8 cellular contexts compared by ENCODE assay signal in the genomic region with DNA sequence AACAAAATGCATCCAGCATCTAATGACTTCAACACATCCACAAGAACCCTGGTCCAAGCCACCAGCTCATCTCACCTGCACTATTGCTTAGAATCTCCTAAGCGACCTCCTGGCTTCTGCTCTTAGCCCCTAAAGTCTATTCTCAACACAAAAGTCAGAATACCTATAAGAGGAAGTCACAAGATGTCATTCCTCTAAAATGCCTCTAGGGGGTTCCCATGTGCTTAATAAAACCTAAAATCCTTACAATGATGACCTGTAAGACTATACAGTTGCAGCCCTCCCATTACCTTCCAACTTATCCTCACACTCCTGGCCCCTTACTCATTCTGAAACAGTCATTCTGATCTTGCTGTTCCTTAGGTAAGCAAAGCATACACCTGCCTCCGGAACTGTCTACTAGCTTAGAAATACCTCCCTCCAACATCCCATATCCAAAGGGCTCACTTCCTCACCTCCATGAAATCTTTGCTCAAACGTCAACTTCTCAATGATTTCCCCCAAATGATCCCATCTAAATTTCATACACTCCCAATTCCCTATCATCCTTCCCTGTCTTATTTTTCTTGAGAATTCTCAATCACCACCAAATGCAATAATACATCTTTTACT. TPM values are rescaled to one million over a fixed set of nuclear protein-coding genes. Genes with fewer than 3 reads are reported as not detected.
DNase-seq lines count a peak whose midpoint lies in the region; ATAC-seq and TF ChIP-seq lines count a peak whose summit lies in the region.

No MANE protein-coding gene starts in this region.

- peaks cover 12% of the 10 kb centered on the region for H3K4me1 ChIP-seq in HEK293 (ENCODE audit: control insufficient read depth, insufficient read depth, low read length)
- peaks cover 0 to 15% of the 10 kb centered on the region in 2 donors for H3K4me1 ChIP-seq in right atrium auricular region

- no peaks in the 10 kb centered on the region for H3K36me3 ChIP-seq in HEK293 (ENCODE audit: control insufficient read depth in 2 of 2, insufficient read depth in 1 of 2, low read length in 2 of 2)
- H3K36me3 ChIP-seq in right atrium auricular region: no peaks in the 10 kb centered on the region

- DNase-seq in 8988T: peak; percentile 41
- DNase-seq in GDM1 (lab: John Stamatoyannopoulos, UW): peak; percentile 44
- peak; percentile 37 for DNase-seq in NCI-H1417 treated with DMSO at 0.1 percent for 48 hours (lab: John Stamatoyannopoulos, UW)
- DNase-seq in WTC11 (ENCODE audit: low spot score): no peak
- DNase-seq in right atrium auricular region (ENCODE audit: low spot score): no peak
- no peak for DNase-seq in stimulated activated naive CD8-positive, alpha-beta T cell treated with anti-CD3 and anti-CD28 coated beads, Interleukin-15, Interleukin-2, amounts not matched to agents 100 U/mL and 50 U/mL, for 24 hours
- no peak for DNase-seq in activated naive CD4-positive, alpha-beta T cell treated with Interleukin-2 at 50 U/mL for 16 hours

- no peak overlapping the region for H3K27ac ChIP-seq in HEK293 (ENCODE audit: extremely low read depth, low read depth, low read length)
- no peak overlapping the region for H3K27ac ChIP-seq in right atrium auricular region

- POLR2A ChIA-PET in HEK293 (lab: Yijun Ruan, JAX) (no interaction called here), WTC11 (lab: Charles Lee) (no interaction called here)

- peak; percentile 63 for ATAC-seq in WTC11
- peak; percentile 40 for ATAC-seq in stimulated activated naive CD8-positive, alpha-beta T cell treated with anti-CD3 and anti-CD28 coated beads, Interleukin-15, Interleukin-2, amounts not matched to agents 100 U/mL and 50 U/mL, for 24 hours

- peaks cover 11% of the 10 kb centered on the region for H3K9me3 Mint-ChIP-seq in WTC11

- no peak overlapping the region for H3K4me3 Mint-ChIP-seq in WTC11

- H3K36me3 Mint-ChIP-seq in WTC11: peaks cover 3% of the 10 kb centered on the region; the same call in 1 of the 2 replicates

- no peaks in the 10 kb centered on the region for H3K9me3 ChIP-seq in HEK293 (ENCODE audit: control insufficient read depth, insufficient read depth, low read depth, low read length)
- no peaks in the 10 kb centered on the region for H3K9me3 ChIP-seq in right atrium auricular region

- H3K27me3 ChIP-seq in right atrium auricular region: no peaks in the 10 kb centered on the region

- H3K4me3 ChIP-seq in HEK293 (ENCODE audit: low read depth, low read length) (no peak overlapping the region), right atrium auricular region (no peak overlapping the region)

- H3K27ac Mint-ChIP-seq in WTC11: peak overlapping the region; percentile 35; the same call in 1 of the 2 replicates

- H3K27me3 Mint-ChIP-seq in WTC11 (ENCODE audit: low read depth): no peaks in the 10 kb centered on the region; the same call in 1 of the 2 replicates

- peaks cover 61% of the 10 kb centered on the region for H3K4me1 Mint-ChIP-seq in WTC11

- TF ChIP-seq CTCF in HEK293 (tag by site-specific recombination; IDR thresholded peaks at IDR 0.05): no peak
- 0 out of 2 replicates have a peak, but pooled peaks have one; percentile 39 for TF ChIP-seq CTCF in WTC11 (IDR thresholded peaks at IDR 0.05)
- peak; percentile 77 to 78 for TF ChIP-seq CTCF in right atrium auricular region (IDR thresholded peaks at IDR 0.05)

- CTCF ChIA-PET in HEK293 (lab: Yijun Ruan, JAX): interaction anchor here (0.6 to 2.6 kb wide), 10 partner anchors 9 to 561 kb away, joined by 3 to 16 read pairs (median 4); a partner anchor contains a TSS
- CTCF ChIA-PET in WTC11 (lab: Charles Lee): interaction anchor here (0.9 to 5.4 kb wide), 4 partner anchors 9 to 127 kb away, joined by 4 to 36 read pairs (median 6); a partner anchor contains a TSS

TF ChIP-seq in HEK293, 187 proteins besides CTCF, POLR2A, EP300 and RAD21:
- TF ChIP-seq, protein P1, sequence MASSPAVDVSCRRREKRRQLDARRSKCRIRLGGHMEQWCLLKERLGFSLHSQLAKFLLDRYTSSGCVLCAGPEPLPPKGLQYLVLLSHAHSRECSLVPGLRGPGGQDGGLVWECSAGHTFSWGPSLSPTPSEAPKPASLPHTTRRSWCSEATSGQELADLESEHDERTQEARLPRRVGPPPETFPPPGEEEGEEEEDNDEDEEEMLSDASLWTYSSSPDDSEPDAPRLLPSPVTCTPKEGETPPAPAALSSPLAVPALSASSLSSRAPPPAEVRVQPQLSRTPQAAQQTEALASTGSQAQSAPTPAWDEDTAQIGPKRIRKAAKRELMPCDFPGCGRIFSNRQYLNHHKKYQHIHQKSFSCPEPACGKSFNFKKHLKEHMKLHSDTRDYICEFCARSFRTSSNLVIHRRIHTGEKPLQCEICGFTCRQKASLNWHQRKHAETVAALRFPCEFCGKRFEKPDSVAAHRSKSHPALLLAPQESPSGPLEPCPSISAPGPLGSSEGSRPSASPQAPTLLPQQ (tag by site-specific recombination; IDR thresholded peaks at IDR 0.05): no peak
- TF ChIP-seq ZNF501 (tag by site-specific recombination; IDR thresholded peaks at IDR 0.05): no peak
- TF ChIP-seq, protein P2, sequence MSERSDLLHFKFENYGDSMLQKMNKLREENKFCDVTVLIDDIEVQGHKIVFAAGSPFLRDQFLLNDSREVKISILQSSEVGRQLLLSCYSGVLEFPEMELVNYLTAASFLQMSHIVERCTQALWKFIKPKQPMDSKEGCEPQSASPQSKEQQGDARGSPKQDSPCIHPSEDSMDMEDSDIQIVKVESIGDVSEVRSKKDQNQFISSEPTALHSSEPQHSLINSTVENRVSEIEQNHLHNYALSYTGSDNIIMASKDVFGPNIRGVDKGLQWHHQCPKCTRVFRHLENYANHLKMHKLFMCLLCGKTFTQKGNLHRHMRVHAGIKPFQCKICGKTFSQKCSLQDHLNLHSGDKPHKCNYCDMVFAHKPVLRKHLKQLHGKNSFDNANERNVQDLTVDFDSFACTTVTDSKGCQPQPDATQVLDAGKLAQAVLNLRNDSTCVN (tag by site-specific recombination; optimal IDR thresholded peaks at IDR 0.05): peak; percentile 10
- no peak for TF ChIP-seq ZBTB48 (tag by site-specific recombination; IDR thresholded peaks at IDR 0.05)
- TF ChIP-seq ZNF654 (tag by site-specific recombination; IDR thresholded peaks at IDR 0.05; ENCODE audit: low read depth): peak; percentile 51

TF ChIP-seq in WTC11, 78 proteins besides CTCF, POLR2A, EP300 and RAD21:
- no peak for TF ChIP-seq SMAD4 (CRISPR knock-in tag; IDR thresholded peaks at IDR 0.05)
- TF ChIP-seq, protein P3, sequence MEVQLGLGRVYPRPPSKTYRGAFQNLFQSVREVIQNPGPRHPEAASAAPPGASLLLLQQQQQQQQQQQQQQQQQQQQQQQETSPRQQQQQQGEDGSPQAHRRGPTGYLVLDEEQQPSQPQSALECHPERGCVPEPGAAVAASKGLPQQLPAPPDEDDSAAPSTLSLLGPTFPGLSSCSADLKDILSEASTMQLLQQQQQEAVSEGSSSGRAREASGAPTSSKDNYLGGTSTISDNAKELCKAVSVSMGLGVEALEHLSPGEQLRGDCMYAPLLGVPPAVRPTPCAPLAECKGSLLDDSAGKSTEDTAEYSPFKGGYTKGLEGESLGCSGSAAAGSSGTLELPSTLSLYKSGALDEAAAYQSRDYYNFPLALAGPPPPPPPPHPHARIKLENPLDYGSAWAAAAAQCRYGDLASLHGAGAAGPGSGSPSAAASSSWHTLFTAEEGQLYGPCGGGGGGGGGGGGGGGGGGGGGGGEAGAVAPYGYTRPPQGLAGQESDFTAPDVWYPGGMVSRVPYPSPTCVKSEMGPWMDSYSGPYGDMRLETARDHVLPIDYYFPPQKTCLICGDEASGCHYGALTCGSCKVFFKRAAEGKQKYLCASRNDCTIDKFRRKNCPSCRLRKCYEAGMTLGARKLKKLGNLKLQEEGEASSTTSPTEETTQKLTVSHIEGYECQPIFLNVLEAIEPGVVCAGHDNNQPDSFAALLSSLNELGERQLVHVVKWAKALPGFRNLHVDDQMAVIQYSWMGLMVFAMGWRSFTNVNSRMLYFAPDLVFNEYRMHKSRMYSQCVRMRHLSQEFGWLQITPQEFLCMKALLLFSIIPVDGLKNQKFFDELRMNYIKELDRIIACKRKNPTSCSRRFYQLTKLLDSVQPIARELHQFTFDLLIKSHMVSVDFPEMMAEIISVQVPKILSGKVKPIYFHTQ (CRISPR knock-in tag; IDR thresholded peaks at IDR 0.05): no peak
- TF ChIP-seq CBFB (CRISPR knock-in tag; IDR thresholded peaks at IDR 0.05; ENCODE audit: low read depth): no peak
- TF ChIP-seq, protein P4, sequence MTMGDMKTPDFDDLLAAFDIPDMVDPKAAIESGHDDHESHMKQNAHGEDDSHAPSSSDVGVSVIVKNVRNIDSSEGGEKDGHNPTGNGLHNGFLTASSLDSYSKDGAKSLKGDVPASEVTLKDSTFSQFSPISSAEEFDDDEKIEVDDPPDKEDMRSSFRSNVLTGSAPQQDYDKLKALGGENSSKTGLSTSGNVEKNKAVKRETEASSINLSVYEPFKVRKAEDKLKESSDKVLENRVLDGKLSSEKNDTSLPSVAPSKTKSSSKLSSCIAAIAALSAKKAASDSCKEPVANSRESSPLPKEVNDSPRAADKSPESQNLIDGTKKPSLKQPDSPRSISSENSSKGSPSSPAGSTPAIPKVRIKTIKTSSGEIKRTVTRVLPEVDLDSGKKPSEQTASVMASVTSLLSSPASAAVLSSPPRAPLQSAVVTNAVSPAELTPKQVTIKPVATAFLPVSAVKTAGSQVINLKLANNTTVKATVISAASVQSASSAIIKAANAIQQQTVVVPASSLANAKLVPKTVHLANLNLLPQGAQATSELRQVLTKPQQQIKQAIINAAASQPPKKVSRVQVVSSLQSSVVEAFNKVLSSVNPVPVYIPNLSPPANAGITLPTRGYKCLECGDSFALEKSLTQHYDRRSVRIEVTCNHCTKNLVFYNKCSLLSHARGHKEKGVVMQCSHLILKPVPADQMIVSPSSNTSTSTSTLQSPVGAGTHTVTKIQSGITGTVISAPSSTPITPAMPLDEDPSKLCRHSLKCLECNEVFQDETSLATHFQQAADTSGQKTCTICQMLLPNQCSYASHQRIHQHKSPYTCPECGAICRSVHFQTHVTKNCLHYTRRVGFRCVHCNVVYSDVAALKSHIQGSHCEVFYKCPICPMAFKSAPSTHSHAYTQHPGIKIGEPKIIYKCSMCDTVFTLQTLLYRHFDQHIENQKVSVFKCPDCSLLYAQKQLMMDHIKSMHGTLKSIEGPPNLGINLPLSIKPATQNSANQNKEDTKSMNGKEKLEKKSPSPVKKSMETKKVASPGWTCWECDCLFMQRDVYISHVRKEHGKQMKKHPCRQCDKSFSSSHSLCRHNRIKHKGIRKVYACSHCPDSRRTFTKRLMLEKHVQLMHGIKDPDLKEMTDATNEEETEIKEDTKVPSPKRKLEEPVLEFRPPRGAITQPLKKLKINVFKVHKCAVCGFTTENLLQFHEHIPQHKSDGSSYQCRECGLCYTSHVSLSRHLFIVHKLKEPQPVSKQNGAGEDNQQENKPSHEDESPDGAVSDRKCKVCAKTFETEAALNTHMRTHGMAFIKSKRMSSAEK (CRISPR knock-in tag; IDR thresholded peaks at IDR 0.05; ENCODE audit: borderline replicate concordance): no peak

RNA-seq across cellular contexts. Expression of a gene that starts 10.0 kb away (rescaled TPM):
- total RNA-seq in WTC11 (2021) (10.2 to 11.8 TPM (median 11.6 TPM) in 3 replicates), right atrium auricular region (1 to 10 TPM; 4.3 to 6.5 TPM)

RNA-seq across cellular contexts. Expression of a gene that starts 11.0 kb away (rescaled TPM):
- 35.9 to 40.6 TPM (median 38.9 TPM) in 3 replicates for total RNA-seq in WTC11 (2021)
- 10 to 100 TPM; 10.5 to 19.2 TPM for total RNA-seq in right atrium auricular region

RNA-seq across cellular contexts. Expression of a gene that starts 23.3 kb away (rescaled TPM):
- total RNA-seq in WTC11 (2021) (18.5 to 20.5 TPM (median 19.2 TPM) in 3 replicates), right atrium auricular region (10 to 100 TPM; 13.1 to 15.0 TPM)

Comparison
In these comparisons a context has a peak if more than half of its experiments do, and no peak if none do; other contexts are left out.
1. DNase-seq: peak in 8988T (single experiment), GDM1 (single experiment) and NCI-H1417 treated with DMSO at 0.1 percent for 48 hours (single experiment); none in WTC11 (single experiment), right atrium auricular region (single experiment), stimulated activated naive CD8-positive, alpha-beta T cell treated with anti-CD3 and anti-CD28 coated beads, Interleukin-15, Interleukin-2, amounts not matched to agents 100 U/mL and 50 U/mL, for 24 hours (single experiment) and activated naive CD4-positive, alpha-beta T cell treated with Interleukin-2 at 50 U/mL for 16 hours (single experiment).